ENCODE assay signal across 9 cellular contexts in the genomic region with DNA sequence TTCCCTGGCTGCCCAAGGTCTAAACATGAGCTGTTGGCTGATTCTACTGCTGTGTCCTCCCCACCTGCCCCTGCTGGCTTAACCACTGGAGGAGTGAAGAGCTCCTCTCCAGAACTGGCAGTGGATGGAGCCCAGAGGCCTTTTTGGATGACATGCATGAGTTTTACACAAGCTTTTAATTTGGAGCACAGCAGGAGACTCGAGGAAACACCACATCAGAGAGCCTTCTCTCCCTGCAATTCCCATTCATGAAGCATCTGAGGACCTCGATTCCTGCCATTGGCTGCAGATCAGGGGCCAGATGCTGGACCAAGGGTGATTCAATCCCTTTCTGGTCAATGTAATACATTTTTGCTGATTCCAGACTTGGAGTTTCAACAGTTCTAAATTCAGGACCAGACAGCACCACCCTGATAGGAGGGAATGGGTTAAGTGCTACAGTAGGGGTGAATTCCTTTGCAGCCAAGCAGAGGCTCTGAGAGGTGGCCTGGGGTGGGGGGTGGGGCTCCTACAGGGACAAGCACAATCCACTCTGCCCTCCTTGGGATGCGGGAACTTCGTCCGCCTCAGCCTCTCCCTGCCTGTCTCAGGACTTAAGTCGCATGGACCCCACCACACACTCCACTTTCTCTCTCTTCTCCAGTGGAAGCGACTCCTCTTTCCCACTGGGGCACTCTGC. TPM values are rescaled to one million over a fixed set of nuclear protein-coding genes. Genes with fewer than 3 reads are reported as not detected.
DNase-seq lines count a peak whose midpoint lies in the region; TF ChIP-seq lines count a peak whose summit lies in the region.
"Had no signal": no experiment of that assay in that cellular context is flagged by ENCODE, and none has a peak within 500 bp of the region (broad histone marks: within the 10 kb centered on the region; RNA-seq: fewer than 3 reads in every experiment).

No MANE protein-coding gene starts in this region.

- WGBS in mesodermal cell (ENCODE audit: insufficient coverage in 2 of 2), 2 experiments = 55 to 56% methylated on average over 5 of the region's 7 CpGs
- 57% methylated on average over 7 of the region's 7 CpGs for WGBS in urinary bladder

- H3K9ac ChIP-seq in HUES6 (ENCODE audit: low read length) = peak overlapping the region; percentile 32

- DNase-seq in amygdala (lab: John Stamatoyannopoulos, UW) (no peak), GM10266 (ENCODE audit: extremely low spot score) (no peak)
- DNase-seq in stimulated activated CD8-positive, alpha-beta memory T cell treated with anti-CD3 and anti-CD28 coated beads, Interleukin-4, amount 100 ng/mL, for 48 hours = no peak
- DNase-seq: NCI-H1694, retina had no signal

- H3K27ac ChIP-seq in HUES6 (ENCODE audit: low read depth, low read length) (no peak overlapping the region; the same call in 1 of the 2 replicates), cingulate gyrus (ENCODE audit: low read depth, low read length) (peak overlapping the region; percentile 47), mesodermal cell (ENCODE audit: low read depth, low read length, severe bottlenecking) (peak overlapping the region; percentile 71), urinary bladder (ENCODE audit: low read depth) (peak overlapping the region; percentile 74)

- peak overlapping the region; percentile 42; the same call in 1 of the 2 replicates for H3K4me3 ChIP-seq in HUES6 (ENCODE audit: low read depth, low read length)
- no peak overlapping the region for H3K4me3 ChIP-seq in mesodermal cell (ENCODE audit: extremely low read depth, insufficient read depth, low read length, poor library complexity, severe bottlenecking)
- H3K4me3 ChIP-seq in urinary bladder (ENCODE audit: low read depth, low read length) = no peak overlapping the region

- H3K4me1 ChIP-seq in HUES6 (ENCODE audit: control insufficient read depth, insufficient read depth, low read length) (peaks cover 43% of the 10 kb centered on the region), mesodermal cell (ENCODE audit: control insufficient read depth, insufficient read depth, low read length, poor library complexity, severe bottlenecking) (peaks cover 31% of the 10 kb centered on the region), urinary bladder (ENCODE audit: insufficient read depth) (no peaks in the 10 kb centered on the region)

- H3K27me3 ChIP-seq in HUES6 (ENCODE audit: control insufficient read depth, insufficient read depth, low read length) = peaks cover 11% of the 10 kb centered on the region

- no peak for TF ChIP-seq CTCF in GM10266 (IDR thresholded peaks at IDR 0.05; ENCODE audit: control insufficient read depth, insufficient read depth, low read depth, missing control alignments)

- no peaks in the 10 kb centered on the region for H3K36me3 ChIP-seq in HUES6 (ENCODE audit: control insufficient read depth, insufficient read depth, low read length)
- H3K36me3 ChIP-seq in mesodermal cell (ENCODE audit: control insufficient read depth, insufficient read depth, low read length) = no peaks in the 10 kb centered on the region
- no peaks in the 10 kb centered on the region for H3K36me3 ChIP-seq in urinary bladder (ENCODE audit: insufficient read depth)

- no peaks in the 10 kb centered on the region for H3K9me3 ChIP-seq in HUES6 (ENCODE audit: control insufficient read depth, insufficient read depth, low read depth, low read length)
- H3K9me3 ChIP-seq in mesodermal cell (ENCODE audit: control insufficient read depth, low read length) = no peaks in the 10 kb centered on the region

RNA-seq across cellular contexts. Expression of gene PSORS1C1, which starts 0.6 kb away (rescaled TPM):
- 0.15 TPM for polyA plus RNA-seq in mesodermal cell (2013, experiment 1 of 2)
- 0.76 TPM for polyA plus RNA-seq in mesodermal cell (2013, experiment 2 of 2)
- total RNA-seq in urinary bladder = 0.48 TPM
- 6.8 TPM for polyA plus RNA-seq in urinary bladder

RNA-seq across cellular contexts. Expression of gene C6orf15, which starts 1.6 kb away (rescaled TPM):
- polyA plus RNA-seq in mesodermal cell (2013, experiment 1 of 2) = not detected
- not detected for polyA plus RNA-seq in mesodermal cell (2013, experiment 2 of 2)
- total RNA-seq in urinary bladder = not detected
- not detected for polyA plus RNA-seq in urinary bladder

RNA-seq across cellular contexts. Expression of gene CDSN, which starts 6.2 kb away (rescaled TPM):
- polyA plus RNA-seq in mesodermal cell (2013, experiment 1 of 2) = not detected
- not detected for polyA plus RNA-seq in mesodermal cell (2013, experiment 2 of 2)
- total RNA-seq in urinary bladder = not detected
- polyA plus RNA-seq in urinary bladder = not detected

RNA-seq across cellular contexts. Expression of gene PSORS1C2, which starts 24.9 kb away (rescaled TPM):
- not detected for polyA plus RNA-seq in mesodermal cell (2013, experiment 1 of 2)
- not detected for polyA plus RNA-seq in mesodermal cell (2013, experiment 2 of 2)
- total RNA-seq in urinary bladder = not detected
- polyA plus RNA-seq in urinary bladder = not detected

RNA-seq across cellular contexts. Expression of gene CCHCR1, which starts 43.6 kb away (rescaled TPM):
- polyA plus RNA-seq in mesodermal cell (2013, experiment 1 of 2) = 22.6 TPM
- polyA plus RNA-seq in mesodermal cell (2013, experiment 2 of 2) = 21.6 TPM
- total RNA-seq in urinary bladder = 18.2 TPM
- polyA plus RNA-seq in urinary bladder = 16.0 TPM
